18 cellular contexts compared by ENCODE assay signal in the genomic region with DNA sequence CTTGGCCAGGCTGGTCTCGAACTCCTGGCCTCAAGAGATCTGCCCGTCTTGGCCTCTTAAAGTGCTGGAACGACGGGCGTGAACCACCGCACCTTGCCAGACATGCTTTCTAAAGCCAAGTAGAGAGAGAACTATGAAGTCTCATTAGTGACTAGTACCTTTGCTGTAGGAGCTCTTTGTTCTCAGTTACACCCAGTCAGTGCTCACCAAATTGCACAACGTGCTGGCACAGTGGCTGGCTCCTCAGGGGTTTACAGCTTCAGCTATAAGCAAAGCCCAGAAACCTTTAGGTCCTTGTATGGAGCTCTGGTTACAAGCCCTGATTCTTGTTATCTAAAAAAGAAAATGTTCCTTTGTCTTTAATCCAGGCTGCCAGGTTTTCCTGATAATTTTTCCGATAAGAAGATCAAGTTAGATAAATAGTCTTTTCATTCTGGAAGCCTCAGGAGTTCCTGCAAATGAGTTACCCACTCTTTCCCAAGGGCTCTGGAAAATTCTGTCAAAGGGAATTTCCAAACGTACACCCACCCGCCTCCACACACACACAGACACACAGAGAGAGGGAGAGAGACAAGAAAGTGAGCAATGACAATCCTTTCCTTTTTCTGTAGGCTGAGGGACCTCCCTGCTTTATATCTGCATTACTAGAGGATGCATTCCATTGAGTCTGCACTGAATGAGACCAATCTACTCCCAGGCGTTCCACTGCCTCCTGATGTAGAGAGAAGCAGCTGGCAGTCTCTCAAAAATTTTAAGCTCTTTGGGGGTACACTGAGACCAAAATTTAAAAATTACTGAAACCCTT.
DNase-seq lines count a peak whose midpoint lies in the region; ATAC-seq, FAIRE-seq and TF ChIP-seq lines count a peak whose summit lies in the region.
"Had no signal": no experiment of that assay in that cellular context is flagged by ENCODE, and none has a peak within 500 bp of the region (broad histone marks: within the 10 kb centered on the region; RNA-seq: fewer than 3 reads in every experiment).

No MANE protein-coding gene starts in this region.

- no peak overlapping the region for H3K4me3 Mint-ChIP-seq in natural killer cell treated with Interleukin-12 subunit alpha and Interleukin-12 subunit beta and Interleukin-15 and Interleukin-18, amount 100 ng/mL, for 72 hours
- H3K4me3 Mint-ChIP-seq: activated naive CD8-positive, alpha-beta T cell treated with anti-CD3 and anti-CD28 coated beads, Interleukin-2, amount 10 ng/mL, durations not matched to agents 7 days and 5 days; activated T-cell treated with anti-CD3 and anti-CD28 coated beads, Interleukin-2, amount 50 U/mL, for 4 hours; CD8-positive, alpha-beta memory T cell; stimulated activated effector memory CD8-positive, alpha-beta T cell treated with anti-CD3 and anti-CD28 coated beads, Interleukin-12 subunit alpha, Interleukin-12 subunit beta, amount 100 ng/mL, for 72 hours had no signal

- POLR2A ChIA-PET in H1 (lab: Charles Lee; ENCODE audit: partially characterized antibody) = interaction anchor here (0.5 kb wide), 1 partner anchor 10 kb away, joined by 3 read pairs; no protein-coding TSS in a partner anchor

- H3K9ac ChIP-seq in H1 (replicated peaks in 1 of 4; ENCODE audit: extremely low read depth in 1 of 4, low read depth in 3 of 4, low read length in 3 of 4) = no peak overlapping the region

- 63% methylated on average over 11 of the region's 11 CpGs; no CpG with 5 or more reads in 1 of the 2 experiments for WGBS in H1 (ENCODE audit: extremely low coverage in 1 of 2, insufficient coverage in 1 of 2, insufficient read length in 1 of 2, insufficient replicate concordance in 2 of 2, low coverage in 1 of 2, low lambda C conversion rate in 2 of 2, missing lambda C conversion rate in 1 of 2), 2 experiments

- H3K27ac ChIP-seq in Peyer's patch = no peak overlapping the region
- no peak overlapping the region for H3K27ac ChIP-seq in H1 (ENCODE audit: low read depth, low read length)
- no peak overlapping the region for H3K27ac ChIP-seq in left lung
- H3K27ac ChIP-seq in effector memory CD4-positive, alpha-beta T cell (ENCODE audit: insufficient read depth, low read length, poor library complexity, severe bottlenecking) = no peak overlapping the region
- H3K27ac ChIP-seq: transverse colon had no signal

- no peak overlapping the region for H4K5ac ChIP-seq in H1 (ENCODE audit: insufficient read length, low read depth, low read length)

- no peak overlapping the region for H3K14ac ChIP-seq in H1 (ENCODE audit: insufficient read length)

- H3K36me3 Mint-ChIP-seq in natural killer cell treated with Interleukin-12 subunit alpha and Interleukin-12 subunit beta and Interleukin-15 and Interleukin-18, amount 100 ng/mL, for 72 hours = no peaks in the 10 kb centered on the region
- H3K36me3 Mint-ChIP-seq: activated naive CD8-positive, alpha-beta T cell treated with anti-CD3 and anti-CD28 coated beads, Interleukin-2, amount 10 ng/mL, durations not matched to agents 7 days and 5 days; CD8-positive, alpha-beta memory T cell; stimulated activated effector memory CD8-positive, alpha-beta T cell treated with anti-CD3 and anti-CD28 coated beads, Interleukin-12 subunit alpha, Interleukin-12 subunit beta, amount 100 ng/mL, for 72 hours had no signal

- peak in 1 of 2 experiments; percentile 12; a peak in 1 of 4 replicates for TF ChIP-seq RAD21 in H1 (IDR thresholded peaks at IDR 0.05 in 1 of 2, conservative IDR thresholded peaks at IDR 0.05 in 1 of 2; ENCODE audit: low read depth in 2 of 2, low read length in 2 of 2)

- peak overlapping the region; percentile 41; the same call in 1 of the 2 replicates for H2BK20ac ChIP-seq in H1 (ENCODE audit: low read length)

- no peak overlapping the region for H3K23ac ChIP-seq in H1 (ENCODE audit: insufficient read length)

- H2BK120ac ChIP-seq in H1 (replicated peaks; ENCODE audit: low read depth, low read length) = no peak overlapping the region

- H2AFZ ChIP-seq in H1 (ENCODE audit: low read length) = 0 out of 2 replicates have a peak overlapping the region, but pooled peaks have one; percentile 48

- TF ChIP-seq POLR2A in Peyer's patch (IDR thresholded peaks at IDR 0.05) (no peak), H1 (IDR thresholded peaks at IDR 0.05; ENCODE audit: control extremely low read depth in 1 of 2, low read depth in 2 of 2, low read length in 2 of 2) (no peak)

- no peak overlapping the region for H3K4me3 ChIP-seq in Peyer's patch
- H3K4me3 ChIP-seq in H1 (ENCODE audit: extremely low read depth in 1 of 4, insufficient read depth in 2 of 4, low read depth in 3 of 4, low read length in 4 of 4) = no peak overlapping the region
- H3K4me3 ChIP-seq in left lung = no peak overlapping the region
- no peak overlapping the region for H3K4me3 ChIP-seq in effector memory CD4-positive, alpha-beta T cell (ENCODE audit: insufficient read depth, low read depth, low read length, poor library complexity, severe bottlenecking)
- H3K4me3 ChIP-seq in BE2C (ENCODE audit: low read depth, low read length) = no peak overlapping the region
- H3K4me3 ChIP-seq: HAP-1, transverse colon had no signal

- peak; percentile 70 for ATAC-seq in left lung
- ATAC-seq in natural killer cell treated with Interleukin-12 subunit alpha and Interleukin-12 subunit beta and Interleukin-15 and Interleukin-18, amount 100 ng/mL, for 72 hours = no peak
- ATAC-seq: activated T-cell treated with anti-CD3 and anti-CD28 coated beads, Interleukin-2, amount 50 U/mL, for 4 hours; left colon; stimulated activated effector memory CD8-positive, alpha-beta T cell treated with anti-CD3 and anti-CD28 coated beads, Interleukin-12 subunit alpha, Interleukin-12 subunit beta, amount 100 ng/mL, for 72 hours had no signal

- H3K9me3 Mint-ChIP-seq in natural killer cell treated with Interleukin-12 subunit alpha and Interleukin-12 subunit beta and Interleukin-15 and Interleukin-18, amount 100 ng/mL, for 72 hours = no peaks in the 10 kb centered on the region
- H3K9me3 Mint-ChIP-seq: activated naive CD8-positive, alpha-beta T cell treated with anti-CD3 and anti-CD28 coated beads, Interleukin-2, amount 10 ng/mL, durations not matched to agents 7 days and 5 days; activated T-cell treated with anti-CD3 and anti-CD28 coated beads, Interleukin-2, amount 50 U/mL, for 4 hours; CD8-positive, alpha-beta memory T cell; stimulated activated effector memory CD8-positive, alpha-beta T cell treated with anti-CD3 and anti-CD28 coated beads, Interleukin-12 subunit alpha, Interleukin-12 subunit beta, amount 100 ng/mL, for 72 hours had no signal

- H3K36me3 ChIP-seq in Peyer's patch = no peaks in the 10 kb centered on the region
- H3K36me3 ChIP-seq in H1 (ENCODE audit: control insufficient read depth in 2 of 4, insufficient read depth in 4 of 4, low read length in 3 of 4) = no peaks in the 10 kb centered on the region
- no peaks in the 10 kb centered on the region for H3K36me3 ChIP-seq in left lung
- H3K36me3 ChIP-seq in effector memory CD4-positive, alpha-beta T cell (ENCODE audit: control insufficient read depth, insufficient read depth, low read length) = no peaks in the 10 kb centered on the region
- no peaks in the 10 kb centered on the region for H3K36me3 ChIP-seq in BE2C
- H3K36me3 ChIP-seq: HAP-1, transverse colon had no signal

- no peaks in the 10 kb centered on the region for H4K20me1 ChIP-seq in H1 (replicated peaks in 1 of 2; ENCODE audit: control insufficient read depth in 1 of 2, insufficient read depth in 2 of 2, low read length in 2 of 2)

- H3K79me1 ChIP-seq in H1 (ENCODE audit: low read depth, low read length) = no peaks in the 10 kb centered on the region

- TF ChIP-seq EP300 in H1 (IDR thresholded peaks at IDR 0.05; ENCODE audit: borderline replicate concordance in 1 of 2, low read depth in 2 of 2, low read length in 2 of 2) = no peak

- H3K79me2 ChIP-seq in H1 (ENCODE audit: control insufficient read depth in 1 of 2, insufficient read depth in 2 of 2, low read length in 2 of 2) = no peaks in the 10 kb centered on the region

- TF ChIP-seq CTCF in Peyer's patch (IDR thresholded peaks at IDR 0.05) (no peak), H1 (IDR thresholded peaks at IDR 0.05; ENCODE audit: control extremely low read depth in 1 of 3, insufficient read depth in 1 of 3, low read depth in 1 of 3, low read length in 3 of 3) (no peak), left lung (IDR thresholded peaks at IDR 0.05) (no peak), BE2C (IDR thresholded peaks at IDR 0.05; ENCODE audit: low read depth, low read length) (no peak)

- no peaks in the 10 kb centered on the region for H3K23me2 ChIP-seq in H1 (ENCODE audit: low read depth, low read length)

- peak; percentile 83 for FAIRE-seq in H1 (lab: Jason Lieb, UNC)
- FAIRE-seq: endometrium, G401.6 had no signal

- peaks cover 0 to under 1% of the 10 kb centered on the region in 2 donors for H3K27me3 Mint-ChIP-seq in natural killer cell treated with Interleukin-12 subunit alpha and Interleukin-12 subunit beta and Interleukin-15 and Interleukin-18, amount 100 ng/mL, for 72 hours

- peak overlapping the region in 1 of 2 experiments; percentile 31; a peak in 2 of 4 replicates for H3K4me2 ChIP-seq in H1 (ENCODE audit: insufficient read depth in 1 of 2, low read depth in 2 of 2, low read length in 2 of 2)

- DNase-seq in COLO829 (ENCODE audit: low spot score) (peak; percentile 48), Peyer's patch (peak in 2 of 3 donors; percentile 48 to 49), H1 (ENCODE audit: low read depth in 1 of 2, low spot score in 2 of 2) (peak in 1 of 2 experiments; percentile 9), left lung (peak; percentile 32 to 39), BE2C (no peak), SW 1271 (lab: John Stamatoyannopoulos, UW) (no peak)
- no peak for DNase-seq in effector memory CD4-positive, alpha-beta T cell
- DNase-seq in natural killer cell treated with Interleukin-12 subunit alpha and Interleukin-12 subunit beta and Interleukin-15 and Interleukin-18, amount 100 ng/mL, for 72 hours (ENCODE audit: low spot score) = no peak
- DNase-seq: activated naive CD8-positive, alpha-beta T cell treated with anti-CD3 and anti-CD28 coated beads, Interleukin-2, amount 10 ng/mL, durations not matched to agents 7 days and 5 days; activated T-cell treated with anti-CD3 and anti-CD28 coated beads, Interleukin-2, amount 50 U/mL, for 4 hours; CD8-positive, alpha-beta memory T cell; left colon; NCI-H2171 treated with DMSO at 0.1 percent for 48 hours; transverse colon had no signal

- H3K4ac ChIP-seq in H1 (replicated peaks; ENCODE audit: insufficient read length, low read depth, low read length) = no peak overlapping the region

- H3K9me3 ChIP-seq in Peyer's patch = no peaks in the 10 kb centered on the region
- no peaks in the 10 kb centered on the region for H3K9me3 ChIP-seq in H1 (ENCODE audit: insufficient read depth in 2 of 2, low read depth in 1 of 2, low read length in 1 of 2)
- no peaks in the 10 kb centered on the region for H3K9me3 ChIP-seq in left lung
- no peaks in the 10 kb centered on the region for H3K9me3 ChIP-seq in effector memory CD4-positive, alpha-beta T cell (ENCODE audit: control insufficient read depth, low read length)
- H3K9me3 ChIP-seq in BE2C = no peaks in the 10 kb centered on the region
- H3K9me3 ChIP-seq: HAP-1, transverse colon had no signal

- H2BK5ac ChIP-seq in H1 (ENCODE audit: low read depth, low read length) = peak overlapping the region; percentile 73; the same call in 1 of the 2 replicates

- H3K4me1 Mint-ChIP-seq in natural killer cell treated with Interleukin-12 subunit alpha and Interleukin-12 subunit beta and Interleukin-15 and Interleukin-18, amount 100 ng/mL, for 72 hours (ENCODE audit: low read depth in 2 of 2) = no peaks in the 10 kb centered on the region
- H3K4me1 Mint-ChIP-seq: activated naive CD8-positive, alpha-beta T cell treated with anti-CD3 and anti-CD28 coated beads, Interleukin-2, amount 10 ng/mL, durations not matched to agents 7 days and 5 days; CD8-positive, alpha-beta memory T cell; stimulated activated effector memory CD8-positive, alpha-beta T cell treated with anti-CD3 and anti-CD28 coated beads, Interleukin-12 subunit alpha, Interleukin-12 subunit beta, amount 100 ng/mL, for 72 hours had no signal

- intact Hi-C loops in left lung (cut with DNase I) = no loop called here

- H3K4me1 ChIP-seq in Peyer's patch (no peaks in the 10 kb centered on the region), H1 (replicated peaks in 1 of 4; ENCODE audit: control insufficient read depth in 3 of 4, insufficient read depth in 4 of 4, low read length in 3 of 4) (peaks cover 0 to 14% (median 9%) of the 10 kb centered on the region in 4 experiments; a peak in 3 of 7 replicates), left lung (no peaks in the 10 kb centered on the region), BE2C (no peaks in the 10 kb centered on the region)
- H3K4me1 ChIP-seq in effector memory CD4-positive, alpha-beta T cell (ENCODE audit: control insufficient read depth, insufficient read depth, low read length, poor library complexity, severe bottlenecking) = no peaks in the 10 kb centered on the region
- H3K4me1 ChIP-seq: HAP-1, transverse colon had no signal

- peak overlapping the region; percentile 24; the same call in 1 of the 2 replicates for H2BK15ac ChIP-seq in H1 (ENCODE audit: low read length)

- CTCF ChIA-PET in H1 (lab: Charles Lee; ENCODE audit: partially characterized antibody) = interaction anchor here (0.6 to 1.2 kb wide), 3 partner anchors 33 to 688 kb away, joined by 3 to 4 read pairs (median 3); no protein-coding TSS in a partner anchor

- H2AK5ac ChIP-seq in H1 (ENCODE audit: low read depth, low read length) = no peak overlapping the region

- no peaks in the 10 kb centered on the region for H3K27me3 ChIP-seq in Peyer's patch
- no peaks in the 10 kb centered on the region for H3K27me3 ChIP-seq in H1 (replicated peaks in 1 of 4; ENCODE audit: control insufficient read depth in 3 of 4, extremely low read depth in 1 of 4, insufficient read depth in 3 of 4, low read length in 3 of 4)
- H3K27me3 ChIP-seq in left lung = no peaks in the 10 kb centered on the region
- H3K27me3 ChIP-seq in effector memory CD4-positive, alpha-beta T cell (replicated peaks; ENCODE audit: control insufficient read depth, insufficient read depth, low read length, poor library complexity, severe bottlenecking) = no peaks in the 10 kb centered on the region
- no peaks in the 10 kb centered on the region for H3K27me3 ChIP-seq in BE2C
- H3K27me3 ChIP-seq: transverse colon had no signal

- peak overlapping the region; percentile 81; the same call in 1 of the 2 replicates for H2BK12ac ChIP-seq in H1 (ENCODE audit: low read depth, low read length)

- no peak overlapping the region for H3K56ac ChIP-seq in H1 (replicated peaks; ENCODE audit: insufficient read length, low read depth, low read length)

- no peak overlapping the region for H3K27ac Mint-ChIP-seq in natural killer cell treated with Interleukin-12 subunit alpha and Interleukin-12 subunit beta and Interleukin-15 and Interleukin-18, amount 100 ng/mL, for 72 hours
- H3K27ac Mint-ChIP-seq: activated naive CD8-positive, alpha-beta T cell treated with anti-CD3 and anti-CD28 coated beads, Interleukin-2, amount 10 ng/mL, durations not matched to agents 7 days and 5 days; CD8-positive, alpha-beta memory T cell; stimulated activated effector memory CD8-positive, alpha-beta T cell treated with anti-CD3 and anti-CD28 coated beads, Interleukin-12 subunit alpha, Interleukin-12 subunit beta, amount 100 ng/mL, for 72 hours had no signal

- no peak overlapping the region; the same call in 1 of the 2 replicates for H3K18ac ChIP-seq in H1 (ENCODE audit: extremely low read depth, low read length)

- H4K91ac ChIP-seq in H1 (replicated peaks; ENCODE audit: insufficient read length, low read length) = no peak overlapping the region

- no peak overlapping the region; the same call in 1 of the 2 replicates for H4K8ac ChIP-seq in H1 (ENCODE audit: extremely low read depth, insufficient read depth, low read length)

Comparison
In these comparisons a context has a peak if more than half of its experiments do, and no peak if none do; other contexts are left out.
1. DNase-seq: peak in COLO829 (single experiment), Peyer's patch (2 of 3) and left lung (2 of 2); none in effector memory CD4-positive, alpha-beta T cell (0 of 3), natural killer cell treated with Interleukin-12 subunit alpha and Interleukin-12 subunit beta and Interleukin-15 and Interleukin-18, amount 100 ng/mL, for 72 hours (single experiment), BE2C (single experiment) and SW 1271 (0 of 2).